11 cellular contexts compared by ENCODE assay signal in genomic region chr7:51129527-51130472, GRCh38.
"Had no signal": no experiment of that assay in that cellular context is flagged by ENCODE, and none has a peak within 500 bp of the region (broad histone marks: within the 10 kb centered on the region; RNA-seq: fewer than 3 reads in every experiment).

No MANE protein-coding gene starts in this region.

- H3K4me2 ChIP-seq: smooth muscle cell had no signal

- H3K36me3 ChIP-seq: brain microvascular endothelial cell, lower lobe of right lung had no signal

- ATAC-seq: activated T-cell treated with anti-CD3 and anti-CD28 coated beads, Interleukin-2, amount 50 U/mL, for 4 hours; lower lobe of right lung; stimulated activated effector memory CD8-positive, alpha-beta T cell treated with anti-CD3 and anti-CD28 coated beads, Interleukin-12 subunit alpha, Interleukin-12 subunit beta, amount 100 ng/mL, for 72 hours had no signal

- H3K4me1 Mint-ChIP-seq: activated naive CD8-positive, alpha-beta T cell treated with anti-CD3 and anti-CD28 coated beads for 36 hours; stimulated activated effector memory CD8-positive, alpha-beta T cell treated with anti-CD3 and anti-CD28 coated beads, Interleukin-12 subunit alpha, Interleukin-12 subunit beta, amount 100 ng/mL, for 72 hours had no signal

- H3K27ac Mint-ChIP-seq: activated naive CD8-positive, alpha-beta T cell treated with anti-CD3 and anti-CD28 coated beads for 36 hours; stimulated activated effector memory CD8-positive, alpha-beta T cell treated with anti-CD3 and anti-CD28 coated beads, Interleukin-12 subunit alpha, Interleukin-12 subunit beta, amount 100 ng/mL, for 72 hours had no signal

- H3K9me3 Mint-ChIP-seq: activated naive CD8-positive, alpha-beta T cell treated with anti-CD3 and anti-CD28 coated beads for 36 hours; activated T-cell treated with anti-CD3 and anti-CD28 coated beads, Interleukin-2, amount 50 U/mL, for 4 hours; stimulated activated effector memory CD8-positive, alpha-beta T cell treated with anti-CD3 and anti-CD28 coated beads, Interleukin-12 subunit alpha, Interleukin-12 subunit beta, amount 100 ng/mL, for 72 hours had no signal

- H3K27ac ChIP-seq: brain microvascular endothelial cell, lower lobe of right lung, suprapubic skin had no signal

- H3K9me3 ChIP-seq: lower lobe of right lung, suprapubic skin had no signal

- H3K27me3 Mint-ChIP-seq: activated naive CD8-positive, alpha-beta T cell treated with anti-CD3 and anti-CD28 coated beads for 36 hours had no signal

- H3K4me1 ChIP-seq: lower lobe of right lung, suprapubic skin had no signal

- H3K4me3 Mint-ChIP-seq: activated naive CD8-positive, alpha-beta T cell treated with anti-CD3 and anti-CD28 coated beads for 36 hours; activated T-cell treated with anti-CD3 and anti-CD28 coated beads, Interleukin-2, amount 50 U/mL, for 4 hours; stimulated activated effector memory CD8-positive, alpha-beta T cell treated with anti-CD3 and anti-CD28 coated beads, Interleukin-12 subunit alpha, Interleukin-12 subunit beta, amount 100 ng/mL, for 72 hours had no signal

- DNase-seq: activated CD4-positive, alpha-beta T cell treated with anti-CD3 and anti-CD28 coated beads, Interleukin-2, amount 50 U/mL, for 1 hour; activated gamma-delta T cell treated with Interleukin-2 at 50 U/mL for 16 hours; activated naive CD8-positive, alpha-beta T cell treated with anti-CD3 and anti-CD28 coated beads for 36 hours; activated T-cell treated with anti-CD3 and anti-CD28 coated beads, Interleukin-2, amount 50 U/mL, for 4 hours; brain microvascular endothelial cell; hippocampal formation; lower lobe of right lung; midbrain had no signal

- H3K4me3 ChIP-seq: lower lobe of right lung, smooth muscle cell, suprapubic skin had no signal

- H3K36me3 Mint-ChIP-seq: activated naive CD8-positive, alpha-beta T cell treated with anti-CD3 and anti-CD28 coated beads for 36 hours; stimulated activated effector memory CD8-positive, alpha-beta T cell treated with anti-CD3 and anti-CD28 coated beads, Interleukin-12 subunit alpha, Interleukin-12 subunit beta, amount 100 ng/mL, for 72 hours had no signal
